ENCODE assay signal across 1 cellular context in the genomic region with DNA sequence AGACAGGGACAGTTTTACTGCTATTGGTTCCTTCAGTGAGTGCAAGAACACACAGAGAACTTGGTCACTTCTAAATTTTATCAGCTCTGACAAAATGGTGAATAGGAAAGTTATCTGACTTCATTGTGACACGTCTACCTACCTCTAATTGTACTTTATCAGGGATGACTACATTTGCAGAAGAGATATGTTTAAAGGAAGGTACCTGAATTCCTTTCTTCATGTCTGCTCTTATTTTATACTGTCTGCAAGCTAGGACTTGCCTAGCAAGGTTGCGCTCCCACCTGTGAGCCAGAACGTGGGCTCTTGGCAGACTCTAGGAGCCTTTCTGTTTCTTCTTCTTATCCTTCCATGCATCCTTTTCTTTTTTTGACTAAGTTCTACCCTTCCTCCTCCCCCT.
TF ChIP-seq lines count a peak whose summit lies in the region.

No MANE protein-coding gene starts in this region.

TF ChIP-seq in WTC11, 78 proteins besides CTCF, POLR2A, EP300 and RAD21 (continued from another document):
- TF ChIP-seq, protein P1, sequence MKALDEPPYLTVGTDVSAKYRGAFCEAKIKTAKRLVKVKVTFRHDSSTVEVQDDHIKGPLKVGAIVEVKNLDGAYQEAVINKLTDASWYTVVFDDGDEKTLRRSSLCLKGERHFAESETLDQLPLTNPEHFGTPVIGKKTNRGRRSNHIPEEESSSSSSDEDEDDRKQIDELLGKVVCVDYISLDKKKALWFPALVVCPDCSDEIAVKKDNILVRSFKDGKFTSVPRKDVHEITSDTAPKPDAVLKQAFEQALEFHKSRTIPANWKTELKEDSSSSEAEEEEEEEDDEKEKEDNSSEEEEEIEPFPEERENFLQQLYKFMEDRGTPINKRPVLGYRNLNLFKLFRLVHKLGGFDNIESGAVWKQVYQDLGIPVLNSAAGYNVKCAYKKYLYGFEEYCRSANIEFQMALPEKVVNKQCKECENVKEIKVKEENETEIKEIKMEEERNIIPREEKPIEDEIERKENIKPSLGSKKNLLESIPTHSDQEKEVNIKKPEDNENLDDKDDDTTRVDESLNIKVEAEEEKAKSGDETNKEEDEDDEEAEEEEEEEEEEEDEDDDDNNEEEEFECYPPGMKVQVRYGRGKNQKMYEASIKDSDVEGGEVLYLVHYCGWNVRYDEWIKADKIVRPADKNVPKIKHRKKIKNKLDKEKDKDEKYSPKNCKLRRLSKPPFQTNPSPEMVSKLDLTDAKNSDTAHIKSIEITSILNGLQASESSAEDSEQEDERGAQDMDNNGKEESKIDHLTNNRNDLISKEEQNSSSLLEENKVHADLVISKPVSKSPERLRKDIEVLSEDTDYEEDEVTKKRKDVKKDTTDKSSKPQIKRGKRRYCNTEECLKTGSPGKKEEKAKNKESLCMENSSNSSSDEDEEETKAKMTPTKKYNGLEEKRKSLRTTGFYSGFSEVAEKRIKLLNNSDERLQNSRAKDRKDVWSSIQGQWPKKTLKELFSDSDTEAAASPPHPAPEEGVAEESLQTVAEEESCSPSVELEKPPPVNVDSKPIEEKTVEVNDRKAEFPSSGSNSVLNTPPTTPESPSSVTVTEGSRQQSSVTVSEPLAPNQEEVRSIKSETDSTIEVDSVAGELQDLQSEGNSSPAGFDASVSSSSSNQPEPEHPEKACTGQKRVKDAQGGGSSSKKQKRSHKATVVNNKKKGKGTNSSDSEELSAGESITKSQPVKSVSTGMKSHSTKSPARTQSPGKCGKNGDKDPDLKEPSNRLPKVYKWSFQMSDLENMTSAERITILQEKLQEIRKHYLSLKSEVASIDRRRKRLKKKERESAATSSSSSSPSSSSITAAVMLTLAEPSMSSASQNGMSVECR (CRISPR knock-in tag; IDR thresholded peaks at IDR 0.05; ENCODE audit: borderline replicate concordance), result no peak
- TF ChIP-seq ZNF138 (CRISPR knock-in tag; conservative IDR thresholded peaks at IDR 0.05) (no peak), ZNF219 (CRISPR knock-in tag; IDR thresholded peaks at IDR 0.05; ENCODE audit: borderline replicate concordance) (no peak), ZBTB21 (CRISPR knock-in tag; IDR thresholded peaks at IDR 0.05; ENCODE audit: borderline replicate concordance) (no peak), CREB1 (CRISPR knock-in tag; IDR thresholded peaks at IDR 0.05) (no peak)
